Comparison of ENCODE assay signal across 12 cellular contexts in genomic region chr3:124639406-124640237, GRCh38.
DNase-seq lines count a peak whose midpoint lies in the region; ATAC-seq, FAIRE-seq and TF ChIP-seq lines count a peak whose summit lies in the region.
"Had no signal": no experiment of that assay in that cellular context is flagged by ENCODE, and none has a peak within 500 bp of the region (broad histone marks: within the 10 kb centered on the region; RNA-seq: fewer than 3 reads in every experiment).

No MANE protein-coding gene starts in this region.

- BruUV-seq in HepG2 (replicated peaks; lab: Mats Ljungman, UMichigan) = no TSS peak

- H3K4me3 ChIP-seq in upper lobe of right lung = no peak overlapping the region
- no peak overlapping the region for H3K4me3 ChIP-seq in HepG2 (replicated peaks in 1 of 3; ENCODE audit: insufficient read depth in 1 of 3, low read depth in 2 of 3, low read length in 3 of 3)
- H3K4me3 ChIP-seq: GM23248 had no signal

- no peaks in the 10 kb centered on the region for H4K20me1 ChIP-seq in HepG2 (ENCODE audit: insufficient read depth, low read length)

- TF ChIP-seq POLR2A in HepG2 (IDR thresholded peaks at IDR 0.05; ENCODE audit: insufficient read depth in 1 of 2, low read depth in 2 of 2, low read length in 2 of 2) = no peak

- peaks cover 28% of the 10 kb centered on the region for H3K4me1 Mint-ChIP-seq in activated CD4-positive, alpha-beta memory T cell treated with anti-CD3 and anti-CD28 coated beads, Interleukin-2, amount 10 ng/mL, durations not matched to agents 7 days and 5 days

- TF ChIP-seq EP300 in HepG2 (IDR thresholded peaks at IDR 0.05; ENCODE audit: low read depth in 2 of 2, low read length in 2 of 2) = no peak
- TF ChIP-seq EP300 in HepG2 (CRISPR knock-in tag; IDR thresholded peaks at IDR 0.05; ENCODE audit: borderline replicate concordance) = no peak

- CTCF ChIA-PET in activated CD4-positive, alpha-beta memory T cell treated with anti-CD3 and anti-CD28 coated beads, Interleukin-2, amount 10 ng/mL, durations not matched to agents 7 days and 5 days (lab: Charles Lee) = interaction anchor here (0.7 to 1.9 kb wide), 2 partner anchors 50 to 581 kb away, joined by 4 to 6 read pairs; no protein-coding TSS in a partner anchor
- CTCF ChIA-PET in HepG2 (lab: Yijun Ruan, JAX; ENCODE audit: low intra/inter-chr PET ratio, low total read pairs) = no interaction called here

- H3K9me3 ChIP-seq in upper lobe of right lung (no peaks in the 10 kb centered on the region), HepG2 (ENCODE audit: low read length) (no peaks in the 10 kb centered on the region)
- H3K9me3 ChIP-seq: BE2C had no signal

- H3K27ac Mint-ChIP-seq in activated CD4-positive, alpha-beta memory T cell treated with anti-CD3 and anti-CD28 coated beads, Interleukin-2, amount 10 ng/mL, durations not matched to agents 7 days and 5 days = peak overlapping the region; percentile 10

- TF ChIP-seq CTCF in upper lobe of right lung (IDR thresholded peaks at IDR 0.05) (no peak), HepG2 (CRISPR knock-in tag; IDR thresholded peaks at IDR 0.05) (no peak)

- H3K27ac ChIP-seq in upper lobe of right lung = no peak overlapping the region
- no peak overlapping the region for H3K27ac ChIP-seq in HepG2 (ENCODE audit: extremely low read length, insufficient read depth, low read length)
- H3K27ac ChIP-seq: GM23248 had no signal

- H3K36me3 ChIP-seq in upper lobe of right lung = no peaks in the 10 kb centered on the region
- H3K36me3 ChIP-seq in HepG2 (replicated peaks in 1 of 2; ENCODE audit: control insufficient read depth in 1 of 2, insufficient read depth in 2 of 2, low read length in 2 of 2) = peaks cover 4% of the 10 kb centered on the region in 2 experiments; a peak in 2 of 5 replicates
- H3K36me3 ChIP-seq: BE2C had no signal

- H3K79me2 ChIP-seq in HepG2 (ENCODE audit: insufficient read depth, low read length) = no peaks in the 10 kb centered on the region

- H3K4me1 ChIP-seq in upper lobe of right lung (no peaks in the 10 kb centered on the region), HepG2 (ENCODE audit: insufficient read depth, low read length) (peaks cover 38% of the 10 kb centered on the region)
- H3K4me1 ChIP-seq: BE2C had no signal

- H2AFZ ChIP-seq in HepG2 (ENCODE audit: low read length) = no peak overlapping the region
- H2AFZ ChIP-seq: GM23248 had no signal

- H3K27me3 ChIP-seq in upper lobe of right lung (no peaks in the 10 kb centered on the region), HepG2 (ENCODE audit: control insufficient read depth in 1 of 2, insufficient read depth in 2 of 2, low read length in 2 of 2) (no peaks in the 10 kb centered on the region)
- H3K27me3 ChIP-seq: BE2C had no signal

- in situ Hi-C loops in HepG2 (cut with HindIII; ENCODE audit: extremely low pct_ligation_motif_present, low pct_unique_long_range_greater_than_20kb) = no loop called here

- POLR2A ChIA-PET in activated CD4-positive, alpha-beta memory T cell treated with anti-CD3 and anti-CD28 coated beads, Interleukin-2, amount 10 ng/mL, durations not matched to agents 7 days and 5 days (lab: Charles Lee) = interaction anchor here (0.5 to 1.3 kb wide), 4 partner anchors 10 to 87 kb away, joined by 3 to 4 read pairs (median 3); no protein-coding TSS in a partner anchor
- POLR2A ChIA-PET in HepG2 (lab: Yijun Ruan, JAX) = no interaction called here

- intact Hi-C loops in upper lobe of right lung (cut with DNase I) (no loop called here), HepG2 (cut with micrococcal nuclease; ENCODE audit: unreplicated experiment) (loop anchor here (5.0 kb wide), 1 partner anchor 52 kb away; no protein-coding TSS in a partner anchor)

- no peak overlapping the region for H3K4me2 ChIP-seq in HepG2 (ENCODE audit: low read depth, low read length)

- peak; percentile 54 for ATAC-seq in HG03280 (IDR thresholded peaks at IDR 0.05; ENCODE audit: unreplicated experiment)
- ATAC-seq in upper lobe of right lung = peak; percentile 55
- no peak for ATAC-seq in HepG2

- peaks cover 72% of the 10 kb centered on the region for H3K27me3 Mint-ChIP-seq in activated CD4-positive, alpha-beta memory T cell treated with anti-CD3 and anti-CD28 coated beads, Interleukin-2, amount 10 ng/mL, durations not matched to agents 7 days and 5 days

- 98% methylated on average over 6 of the region's 6 CpGs for WGBS in HepG2 (ENCODE audit: low lambda C conversion rate)

- no peaks in the 10 kb centered on the region for H3K36me3 Mint-ChIP-seq in activated CD4-positive, alpha-beta memory T cell treated with anti-CD3 and anti-CD28 coated beads, Interleukin-2, amount 10 ng/mL, durations not matched to agents 7 days and 5 days (ENCODE audit: low read depth)

- DNase-seq in stimulated activated CD4-positive, alpha-beta T cell treated with anti-CD3 and anti-CD28 coated beads, Interleukin-15, amount 100 ng/mL, for 24 hours = peak; percentile 20
- no peak for DNase-seq in stimulated activated CD4-positive, alpha-beta T cell treated with anti-CD3 and anti-CD28 coated beads, Interleukin-2, amount 100 ng/mL, for 48 hours
- no peak for DNase-seq in activated CD4-positive, alpha-beta memory T cell treated with anti-CD3 and anti-CD28 coated beads, Interleukin-2, amount 10 ng/mL, durations not matched to agents 7 days and 5 days
- no peak for DNase-seq in upper lobe of right lung
- no peak for DNase-seq in DMS79 (lab: John Stamatoyannopoulos, UW)
- DNase-seq in HepG2 (ENCODE audit: low spot score) = no peak
- DNase-seq in GOT3 (lab: John Stamatoyannopoulos, UW) = no peak
- DNase-seq: activated CD8-positive, alpha-beta memory T cell treated with anti-CD3 and anti-CD28 coated beads for 24 hours; BE2C; GM23248; mammary epithelial cell had no signal

- FAIRE-seq in HepG2 (lab: Jason Lieb, UNC) = no peak

- H3K9me3 Mint-ChIP-seq in activated CD4-positive, alpha-beta memory T cell treated with anti-CD3 and anti-CD28 coated beads, Interleukin-2, amount 10 ng/mL, durations not matched to agents 7 days and 5 days = no peaks in the 10 kb centered on the region

- no peak for TF ChIP-seq RAD21 in HepG2 (CRISPR knock-in tag; IDR thresholded peaks at IDR 0.05)

- no peak overlapping the region for H3K9ac ChIP-seq in HepG2 (ENCODE audit: insufficient read depth, low read depth, low read length)
- H3K9ac ChIP-seq: GM23248 had no signal

- H3K4me3 Mint-ChIP-seq in activated CD4-positive, alpha-beta memory T cell treated with anti-CD3 and anti-CD28 coated beads, Interleukin-2, amount 10 ng/mL, durations not matched to agents 7 days and 5 days = no peak overlapping the region

TF ChIP-seq in HepG2, 621 proteins besides CTCF, POLR2A, EP300 and RAD21:
- TF ChIP-seq ZNF207 (IDR thresholded peaks at IDR 0.05; ENCODE audit: borderline replicate concordance) (no peak), PAXIP1 (CRISPR knock-in tag; conservative IDR thresholded peaks at IDR 0.05) (no peak), ZNF557 (CRISPR knock-in tag; IDR thresholded peaks at IDR 0.05) (no peak), RNF219 (CRISPR knock-in tag; IDR thresholded peaks at IDR 0.05) (no peak), ZNF562 (CRISPR knock-in tag; IDR thresholded peaks at IDR 0.05; ENCODE audit: borderline replicate concordance) (no peak)
TF ChIP-seq in HepG2: peak in this region for 0.
